In genomic region chr3:139354661-139355060, GRCh38 we compare ENCODE assay signal across 2 cellular contexts.
TF ChIP-seq lines count a peak whose summit lies in the region.

No MANE protein-coding gene starts in this region.

TF ChIP-seq in HepG2, 621 proteins besides CTCF, POLR2A, EP300 and RAD21:
- TF ChIP-seq ZNF770 (CRISPR knock-in tag; IDR thresholded peaks at IDR 0.05) (no peak), ZSCAN9 (CRISPR knock-in tag; IDR thresholded peaks at IDR 0.05; ENCODE audit: borderline replicate concordance) (no peak), RBM22 (optimal IDR thresholded peaks at IDR 0.05; ENCODE audit: low read length) (peak; percentile 49), TRIM22 (IDR thresholded peaks at IDR 0.05) (no peak), ZNF883 (CRISPR knock-in tag; IDR thresholded peaks at IDR 0.05; ENCODE audit: not compliant biosample characterization) (no peak), POGZ (CRISPR knock-in tag; IDR thresholded peaks at IDR 0.05) (no peak), MIER3 (CRISPR knock-in tag; IDR thresholded peaks at IDR 0.05; ENCODE audit: borderline replicate concordance) (no peak), POLR2G (IDR thresholded peaks at IDR 0.05; ENCODE audit: low read depth, low read length) (0 out of 2 replicates have a peak, but pooled peaks have one; percentile 30), ZNF607 (CRISPR knock-in tag; IDR thresholded peaks at IDR 0.05; ENCODE audit: borderline replicate concordance) (no peak), ELF1 (CRISPR knock-in tag; IDR thresholded peaks at IDR 0.05) (no peak), RXRA (CRISPR knock-in tag; IDR thresholded peaks at IDR 0.05) (no peak), ZNF569 (CRISPR knock-in tag; IDR thresholded peaks at IDR 0.05; ENCODE audit: borderline replicate concordance) (no peak)

TF ChIP-seq in K562, 482 proteins besides CTCF, POLR2A, EP300 and RAD21:
- TF ChIP-seq GATAD2A (IDR thresholded peaks at IDR 0.05), result no peak
- no peak for TF ChIP-seq BRD9 (IDR thresholded peaks at IDR 0.05; ENCODE audit: low read depth, partially characterized antibody)
- no peak for TF ChIP-seq ZNF280B (CRISPR knock-in tag; IDR thresholded peaks at IDR 0.05)
- no peak for TF ChIP-seq PHF20 (IDR thresholded peaks at IDR 0.05; ENCODE audit: partially characterized antibody)
- TF ChIP-seq SUPT5H (IDR thresholded peaks at IDR 0.05), result peak; percentile 65; the same call in 1 of the 2 replicates
- no peak for TF ChIP-seq BDP1 (IDR thresholded peaks at IDR 0.05; ENCODE audit: insufficient read depth, insufficient read length)
- TF ChIP-seq CBFA2T3 (IDR thresholded peaks at IDR 0.05), result peak; percentile 35; the same call in 1 of the 2 replicates
- TF ChIP-seq TAL1 (IDR thresholded peaks at IDR 0.05), result peak; percentile 25; the same call in 1 of the 2 replicates
- peak; percentile 18 for TF ChIP-seq POLR2B (IDR thresholded peaks at IDR 0.05; ENCODE audit: low read depth, partially characterized antibody)
- TF ChIP-seq ZC3H11A (IDR thresholded peaks at IDR 0.05; ENCODE audit: low read depth, low read length), result no peak
- no peak for TF ChIP-seq ZNF444 (CRISPR knock-in tag; IDR thresholded peaks at IDR 0.05)
- TF ChIP-seq TCF3 (CRISPR knock-in tag; IDR thresholded peaks at IDR 0.05), result peak; percentile 43; the same call in 1 of the 2 replicates
- TF ChIP-seq ZNF75A (CRISPR knock-in tag; IDR thresholded peaks at IDR 0.05), result peak; percentile 79; the same call in 1 of the 2 replicates
- TF ChIP-seq NCOR1 (IDR thresholded peaks at IDR 0.05), result 0 out of 2 replicates have a peak, but pooled peaks have one; percentile 15
- no peak for TF ChIP-seq ZNF609 (CRISPR knock-in tag; IDR thresholded peaks at IDR 0.05; ENCODE audit: borderline replicate concordance)
- peak; percentile 11; the same call in 1 of the 2 replicates for TF ChIP-seq POLR2AphosphoS5 (IDR thresholded peaks at IDR 0.05; ENCODE audit: control insufficient read depth, insufficient read depth, low read depth, low read length)
- 0 out of 2 replicates have a peak, but pooled peaks have one; percentile 19 for TF ChIP-seq TFAP4 (CRISPR knock-in tag; IDR thresholded peaks at IDR 0.05; ENCODE audit: borderline replicate concordance)
- TF ChIP-seq ARID1B (IDR thresholded peaks at IDR 0.05), result peak; percentile 42; the same call in 1 of the 2 replicates
